Comparison of ENCODE assay signal across 9 cellular contexts in the genomic region with DNA sequence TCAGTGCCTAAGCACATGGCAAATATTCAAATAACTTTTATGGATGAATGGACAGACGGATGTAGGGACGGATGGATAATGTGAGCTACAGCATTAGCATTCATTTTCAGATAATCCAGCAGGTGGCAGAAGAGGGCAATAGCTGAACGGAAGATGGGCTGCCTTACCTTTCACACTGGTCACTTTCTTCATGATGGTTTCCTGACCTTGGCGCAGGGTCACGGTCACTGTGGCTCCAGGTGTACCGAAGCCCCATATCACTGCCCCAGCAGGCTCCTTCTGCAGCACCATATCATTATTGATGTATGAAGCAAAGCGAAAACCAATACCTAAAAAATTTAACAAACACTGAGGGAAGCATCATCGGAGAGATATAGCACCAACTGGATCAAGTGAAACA. TPM values are rescaled to one million over a fixed set of nuclear protein-coding genes. Genes with fewer than 3 reads are reported as not detected.
DNase-seq lines count a peak whose midpoint lies in the region; ATAC-seq, FAIRE-seq and TF ChIP-seq lines count a peak whose summit lies in the region.
"Had no signal": no experiment of that assay in that cellular context is flagged by ENCODE, and none has a peak within 500 bp of the region (broad histone marks: within the 10 kb centered on the region; RNA-seq: fewer than 3 reads in every experiment).

No MANE protein-coding gene starts in this region.

- TF ChIP-seq POLR2A in A549 (IDR thresholded peaks at IDR 0.05; ENCODE audit: low read length), result no peak

- no peaks in the 10 kb centered on the region for H3K9me3 ChIP-seq in A549

- H3K4me2 ChIP-seq in A549, result no peak overlapping the region

- POLR2A ChIA-PET in A549 (lab: Yijun Ruan, JAX), result no interaction called here

- TF ChIP-seq EP300 in A549 (IDR thresholded peaks at IDR 0.05), result no peak

- H3K27ac ChIP-seq in A549, result no peak overlapping the region
- no peak overlapping the region for H3K27ac ChIP-seq in foreskin keratinocyte

- TF ChIP-seq RAD21 in A549 (conservative IDR thresholded peaks at IDR 0.05 in 1 of 2, IDR thresholded peaks at IDR 0.05 in 1 of 2), result peak; percentile 76 to 81

- WGBS in A549 (ENCODE audit: missing lambda C conversion rate), result 29% methylated on average over 8 of the region's 8 CpGs

- FAIRE-seq in A549 (lab: Jason Lieb, UNC), result no peak

- H3K27me3 ChIP-seq in foreskin keratinocyte, result peaks cover 5% of the 10 kb centered on the region

- H3K4me1 ChIP-seq in A549 (no peaks in the 10 kb centered on the region), foreskin keratinocyte (no peaks in the 10 kb centered on the region)

- CTCF ChIA-PET in A549 (lab: Yijun Ruan, JAX), result interaction anchor here (0.6 to 4.2 kb wide), 27 partner anchors 20 to 218 kb away, joined by 3 to 42 read pairs (median 5); a partner anchor contains a TSS

- ATAC-seq in A549 (peak; percentile 57 to 65; a peak in 4 of 6 replicates), HG03066 (IDR thresholded peaks at IDR 0.05; ENCODE audit: low read depth, unreplicated experiment) (peak; percentile 44), foreskin keratinocyte (peak; percentile 36), GM19397 (IDR thresholded peaks at IDR 0.05; ENCODE audit: unreplicated experiment) (no peak)

- TF ChIP-seq CTCF in A549 (IDR thresholded peaks at IDR 0.05), result peak; percentile 67
- peak; percentile 86 for TF ChIP-seq CTCF in foreskin keratinocyte (conservative IDR thresholded peaks at IDR 0.05)

- DNase-seq in A549 (ENCODE audit: low read depth in 1 of 2, low spot score in 1 of 2) (peak; percentile 48 to 49), GF-D8 (lab: John Stamatoyannopoulos, UW) (peak; percentile 69), NCI-H82 (lab: John Stamatoyannopoulos, UW) (peak; percentile 54), foreskin keratinocyte (peak in 1 of 2 donors; percentile 17), retina (peak; percentile 54)
- DNase-seq in activated CD8-positive, alpha-beta memory T cell treated with anti-CD3 and anti-CD28 coated beads, Interleukin-2, amount 50 U/mL, for 48 hours, result peak; percentile 52

- no peak overlapping the region for H3K4me3 ChIP-seq in A549

TF ChIP-seq in A549, 52 proteins besides CTCF, POLR2A, EP300 and RAD21:
- TF ChIP-seq ESRRA (IDR thresholded peaks at IDR 0.05; ENCODE audit: borderline replicate concordance, low read length), result 0 out of 2 replicates have a peak, but pooled peaks have one; percentile 65
- peak; percentile 77 for TF ChIP-seq SMC3 (IDR thresholded peaks at IDR 0.05)
- no peak for TF ChIP-seq CBX2 (IDR thresholded peaks at IDR 0.05; ENCODE audit: borderline replicate concordance, low read depth)
TF ChIP-seq in A549: peak in this region for 2.

RNA-seq across cellular contexts. Expression of a gene that starts 4.3 kb away (rescaled TPM):
- polyA plus RNA-seq in A549 (2011; rRNA removed) (23.2 and 28.5 TPM in 2 replicates), A549 (2017; fragmentation: RNase III; extraction: RNeasy Plus Mini Kit Qiagen cat#74134 plus additional on column Dnase treatment) (10.3 to 12.6 TPM (median 10.4 TPM) in 3 replicates), foreskin keratinocyte (5.2 and 6.4 TPM in 2 replicates)
- polyA plus RNA-seq in A549 (2012; cell fraction: cytosol; rRNA removed), result 5.4 and 6.4 TPM in 2 replicates
- polyA plus RNA-seq in A549 (2012; cell fraction: nucleus; rRNA removed), result 9.1 and 11.4 TPM in 2 replicates
- polyA minus RNA-seq in A549 (2011; rRNA and poly(A)+ RNA removed), result 10.3 and 13.7 TPM in 2 replicates
- total RNA-seq in foreskin keratinocyte, result 7.9 TPM in 2 replicates

RNA-seq across cellular contexts. Expression of a gene that starts 4.5 kb away (rescaled TPM):
- polyA plus RNA-seq in A549 (2011; rRNA removed), result 15.8 and 23.8 TPM in 2 replicates
- 6.2 and 8.1 TPM in 2 replicates for polyA plus RNA-seq in A549 (2012; cell fraction: cytosol; rRNA removed)
- 1.7 and 2.6 TPM in 2 replicates for polyA plus RNA-seq in A549 (2012; cell fraction: nucleus; rRNA removed)
- 27.1 to 36.6 TPM (median 27.3 TPM) in 3 replicates for polyA plus RNA-seq in A549 (2017; fragmentation: RNase III; extraction: RNeasy Plus Mini Kit Qiagen cat#74134 plus additional on column Dnase treatment)
- polyA minus RNA-seq in A549 (2011; rRNA and poly(A)+ RNA removed), result 6.6 and 8.6 TPM in 2 replicates
- total RNA-seq in foreskin keratinocyte, result 20.9 and 22.3 TPM in 2 replicates
- polyA plus RNA-seq in foreskin keratinocyte, result 24.0 and 26.0 TPM in 2 replicates

RNA-seq across cellular contexts. Expression of a gene that starts 46.5 kb away (rescaled TPM):
- polyA plus RNA-seq in A549 (2011; rRNA removed), result 29.2 and 37.4 TPM in 2 replicates
- 10.3 and 11.5 TPM in 2 replicates for polyA plus RNA-seq in A549 (2012; cell fraction: cytosol; rRNA removed)
- 19.1 and 19.6 TPM in 2 replicates for polyA plus RNA-seq in A549 (2012; cell fraction: nucleus; rRNA removed)
- 13.0 to 13.8 TPM (median 13.6 TPM) in 3 replicates for polyA plus RNA-seq in A549 (2017; fragmentation: RNase III; extraction: RNeasy Plus Mini Kit Qiagen cat#74134 plus additional on column Dnase treatment)
- 15.5 and 18.0 TPM in 2 replicates for polyA minus RNA-seq in A549 (2011; rRNA and poly(A)+ RNA removed)
- 26.0 and 28.4 TPM in 2 replicates for total RNA-seq in foreskin keratinocyte
- polyA plus RNA-seq in foreskin keratinocyte, result 17.7 and 18.4 TPM in 2 replicates

RNA-seq across cellular contexts. Expression of a gene that starts 58.0 kb away (rescaled TPM):
- polyA plus RNA-seq in A549 (2011; rRNA removed), result not detected in 2 replicates
- not detected in 2 replicates for polyA plus RNA-seq in A549 (2012; cell fraction: cytosol; rRNA removed)
- polyA plus RNA-seq in A549 (2012; cell fraction: nucleus; rRNA removed), result not detected in 2 replicates
- polyA plus RNA-seq in A549 (2017; fragmentation: RNase III; extraction: RNeasy Plus Mini Kit Qiagen cat#74134 plus additional on column Dnase treatment), result not detected in 3 replicates
- not detected in 2 replicates for polyA minus RNA-seq in A549 (2011; rRNA and poly(A)+ RNA removed)
- total RNA-seq in foreskin keratinocyte, result not detected in 2 replicates
- polyA plus RNA-seq in foreskin keratinocyte, result not detected in 2 replicates
- polyA plus RNA-seq: esophagus had no signal
